Comparison of ENCODE assay signal across 7 cellular contexts in genomic region chr7:65980478-65981250, GRCh38. TPM values are rescaled to one million over a fixed set of nuclear protein-coding genes. Genes with fewer than 3 reads are reported as not detected.
A peak's percentile ranks its signal among the peaks of the same experiment; 100 is the strongest.
DNase-seq lines count a peak whose midpoint lies in the region; ATAC-seq and TF ChIP-seq lines count a peak whose summit lies in the region.

No MANE protein-coding gene starts in this region.

- peak; percentile 65 for ATAC-seq in HG02852 (IDR thresholded peaks at IDR 0.05; ENCODE audit: unreplicated experiment)

- H3K27ac ChIP-seq in OCI-LY7 (ENCODE audit: low read depth, low read length, poor library complexity, severe bottlenecking): peak overlapping the region; percentile 54
- peak overlapping the region; percentile 91 for H3K27ac ChIP-seq in left ventricle myocardium inferior (replicated peaks)

- H3K4me1 ChIP-seq in OCI-LY7 (ENCODE audit: insufficient read depth, low read length, poor library complexity, severe bottlenecking) (peaks cover 14% of the 10 kb centered on the region), left ventricle myocardium inferior (peaks cover 32% of the 10 kb centered on the region), skeletal muscle satellite cell (ENCODE audit: control insufficient read depth, insufficient read depth, low read length) (peaks cover 17% of the 10 kb centered on the region)

- H3K9me2 ChIP-seq in OCI-LY7 (ENCODE audit: insufficient read depth, low read length): no peaks in the 10 kb centered on the region

- CTCF ChIA-PET in OCI-LY7 (lab: Charles Lee; ENCODE audit: unreplicated experiment): no interaction called here

- peak overlapping the region; percentile 82 for H3K9ac ChIP-seq in skeletal muscle satellite cell (ENCODE audit: low read depth, low read length)

- TF ChIP-seq POLR2A in GM18526 (IDR thresholded peaks at IDR 0.05; ENCODE audit: extremely low read depth, insufficient read length): peak; percentile 48

- H3K27me3 ChIP-seq in left ventricle myocardium inferior (ENCODE audit: low read depth) (no peaks in the 10 kb centered on the region), skeletal muscle satellite cell (ENCODE audit: control insufficient read depth, insufficient read depth, low read length) (no peaks in the 10 kb centered on the region)

- intact Hi-C loops in OCI-LY7 (cut with micrococcal nuclease; ENCODE audit: unreplicated experiment) (loop anchor here (2.0 to 5.0 kb wide), 2 partner anchors 97 to 106 kb away; partner anchors contain the start of gene ASL), left ventricle myocardium inferior (cut with micrococcal nuclease) (no loop called here)

- 0 out of 2 replicates have a peak, but pooled peaks cover 3% of the 10 kb centered on the region for H4K20me1 ChIP-seq in OCI-LY7 (ENCODE audit: insufficient read depth, low read length)

- H3K36me3 ChIP-seq in OCI-LY7 (ENCODE audit: insufficient read depth, low read length) (peaks cover 39% of the 10 kb centered on the region), left ventricle myocardium inferior (peaks cover 39% of the 10 kb centered on the region), skeletal muscle satellite cell (ENCODE audit: insufficient read depth, low read length) (peaks cover 13% of the 10 kb centered on the region)

- H2AFZ ChIP-seq in OCI-LY7 (ENCODE audit: low read length): no peak overlapping the region

- DNase-seq in OCI-LY7 (ENCODE audit: low spot score): peak; percentile 67
- DNase-seq in activated effector memory CD4-positive, alpha-beta T cell treated with Interleukin-2 at 50 U/mL for 16 hours: peak; percentile 37
- peak; percentile 65 for DNase-seq in left ventricle myocardium inferior
- DNase-seq in HuH-7.5 (ENCODE audit: low spot score): no peak

- BruUV-seq in OCI-LY7 (replicated peaks; lab: Mats Ljungman, UMichigan): TSS peak; percentile 44

- TF ChIP-seq CTCF in OCI-LY7 (conservative IDR thresholded peaks at IDR 0.05; ENCODE audit: low read length): no peak
- TF ChIP-seq CTCF in left ventricle myocardium inferior (IDR thresholded peaks at IDR 0.05; ENCODE audit: borderline replicate concordance): no peak

- H3K4me3 ChIP-seq in OCI-LY7 (ENCODE audit: low read depth, low read length, poor library complexity, severe bottlenecking) (peak overlapping the region; percentile 90), left ventricle myocardium inferior (peak overlapping the region; percentile 99), skeletal muscle satellite cell (ENCODE audit: low read length) (peak overlapping the region; percentile 88)

- H3K9me3 ChIP-seq in OCI-LY7 (ENCODE audit: low read length) (no peaks in the 10 kb centered on the region), left ventricle myocardium inferior (replicated peaks) (no peaks in the 10 kb centered on the region), skeletal muscle satellite cell (replicated peaks; ENCODE audit: low read length) (no peaks in the 10 kb centered on the region)

- peaks cover 19% of the 10 kb centered on the region for H3K79me2 ChIP-seq in OCI-LY7 (ENCODE audit: insufficient read depth, low read depth, low read length)

- POLR2A ChIA-PET in OCI-LY7 (lab: Charles Lee): interaction anchor here (0.7 to 1.2 kb wide), 4 partner anchors 18 to 516 kb away, joined by 3 to 4 read pairs (median 3); no protein-coding TSS in a partner anchor

- H3K4me2 ChIP-seq in OCI-LY7 (ENCODE audit: low read length): peak overlapping the region; percentile 86
- H3K4me2 ChIP-seq in skeletal muscle satellite cell (ENCODE audit: low read length): peak overlapping the region; percentile 77

RNA-seq across cellular contexts. Expression of gene GUSB, which starts 1.3 kb away (rescaled TPM):
- total RNA-seq in OCI-LY7 (2014; rRNA removed; shearing (Covaris generic)): 44.7 and 49.5 TPM in 2 replicates
- total RNA-seq in OCI-LY7 (2022) (50.9 and 61.6 TPM in 2 replicates), left ventricle myocardium inferior (15.4 TPM)
- total RNA-seq in skeletal muscle satellite cell (2012; rRNA removed): 9.9 and 17.7 TPM in 2 replicates
